In genomic region chr6:100592929-100593328, GRCh38 we compare ENCODE assay signal across 12 cellular contexts.
DNase-seq lines count a peak whose midpoint lies in the region; ATAC-seq and TF ChIP-seq lines count a peak whose summit lies in the region.
"Had no signal": no experiment of that assay in that cellular context is flagged by ENCODE, and none has a peak within 500 bp of the region (broad histone marks: within the 10 kb centered on the region; RNA-seq: fewer than 3 reads in every experiment).

No MANE protein-coding gene starts in this region.

- no peak for TF ChIP-seq RAD21 in neural cell (conservative IDR thresholded peaks at IDR 0.05)

- peaks cover 5 to 31% of the 10 kb centered on the region in 2 experiments; a peak in 2 of 3 replicates for H3K36me3 ChIP-seq in HEK293 (ENCODE audit: control insufficient read depth in 2 of 2, insufficient read depth in 1 of 2, low read length in 2 of 2)
- H3K36me3 ChIP-seq in neural cell (ENCODE audit: insufficient read depth, low read length): peaks cover 6% of the 10 kb centered on the region
- peaks cover 25% of the 10 kb centered on the region for H3K36me3 ChIP-seq in Karpas-422 (ENCODE audit: insufficient read depth, low read length)
- H3K36me3 ChIP-seq: right lobe of liver had no signal

- POLR2A ChIA-PET in HEK293 (lab: Yijun Ruan, JAX): no interaction called here

- H3K27ac ChIP-seq in HEK293 (ENCODE audit: extremely low read depth, low read depth, low read length) (no peak overlapping the region), neural cell (ENCODE audit: low read length) (no peak overlapping the region), Karpas-422 (ENCODE audit: low read length) (no peak overlapping the region)
- H3K27ac ChIP-seq: dorsolateral prefrontal cortex, right lobe of liver had no signal

- H3K79me2 ChIP-seq in neural cell (replicated peaks; ENCODE audit: insufficient read depth, low read length) (no peaks in the 10 kb centered on the region), Karpas-422 (ENCODE audit: low read length) (no peaks in the 10 kb centered on the region)

- TF ChIP-seq EP300 in neural cell (conservative IDR thresholded peaks at IDR 0.05; ENCODE audit: poor library complexity, severe bottlenecking): peak; percentile 51

- TF ChIP-seq CTCF in HEK293 (tag by site-specific recombination; IDR thresholded peaks at IDR 0.05) (no peak), neural cell (IDR thresholded peaks at IDR 0.05; ENCODE audit: poor library complexity, severe bottlenecking) (no peak)

- H3K4me2 ChIP-seq in neural cell (ENCODE audit: low read length) (peak overlapping the region; percentile 50), Karpas-422 (ENCODE audit: low read depth, low read length, poor library complexity, severe bottlenecking) (no peak overlapping the region)

- H3K9ac ChIP-seq in neural cell (ENCODE audit: low read length) (no peak overlapping the region), Karpas-422 (ENCODE audit: low read length) (no peak overlapping the region)

- no peak overlapping the region for H3K4me3 ChIP-seq in HEK293 (ENCODE audit: low read depth, low read length)
- peak overlapping the region; percentile 12 for H3K4me3 ChIP-seq in neural cell (ENCODE audit: low read length)
- H3K4me3 ChIP-seq in Karpas-422 (ENCODE audit: low read length): no peak overlapping the region
- H3K4me3 ChIP-seq: dorsolateral prefrontal cortex, right lobe of liver had no signal

- H3K9me3 ChIP-seq in HEK293 (ENCODE audit: control insufficient read depth, insufficient read depth, low read depth, low read length) (no peaks in the 10 kb centered on the region), neural cell (ENCODE audit: low read length) (no peaks in the 10 kb centered on the region), Karpas-422 (ENCODE audit: low read length) (no peaks in the 10 kb centered on the region)
- H3K9me3 ChIP-seq: right lobe of liver had no signal

- no peak for ATAC-seq in HG02642 (IDR thresholded peaks at IDR 0.05; ENCODE audit: poor library complexity, unreplicated experiment)
- ATAC-seq: Panc1, right lobe of liver had no signal

- peaks cover 11% of the 10 kb centered on the region; the same call in 1 of the 2 replicates for H3K4me1 ChIP-seq in HEK293 (ENCODE audit: control insufficient read depth, insufficient read depth, low read length)
- peaks cover 3% of the 10 kb centered on the region; the same call in 1 of the 2 replicates for H3K4me1 ChIP-seq in Karpas-422 (ENCODE audit: low read length)
- H3K4me1 ChIP-seq: right lobe of liver had no signal

- H4K20me1 ChIP-seq in neural cell (ENCODE audit: insufficient read depth) (peaks cover 4% of the 10 kb centered on the region), Karpas-422 (ENCODE audit: insufficient read depth, low read depth, low read length) (no peaks in the 10 kb centered on the region)

- no peak overlapping the region for H2AFZ ChIP-seq in neural cell (ENCODE audit: low read depth, low read length)
- H2AFZ ChIP-seq in Karpas-422 (ENCODE audit: low read length): no peak overlapping the region

- H3K9me2 ChIP-seq in neural cell (ENCODE audit: insufficient read depth, low read length) (no peaks in the 10 kb centered on the region), Karpas-422 (replicated peaks; ENCODE audit: insufficient read depth, low read length) (no peaks in the 10 kb centered on the region)

- H3K27me3 ChIP-seq in neural cell (ENCODE audit: insufficient read depth, low read depth, low read length): peaks cover 29% of the 10 kb centered on the region
- no peaks in the 10 kb centered on the region for H3K27me3 ChIP-seq in Karpas-422 (ENCODE audit: low read length)
- H3K27me3 ChIP-seq: dorsolateral prefrontal cortex, right lobe of liver had no signal

- no peaks in the 10 kb centered on the region for H3F3A ChIP-seq in neural cell (ENCODE audit: insufficient read depth, low read length, poor library complexity, severe bottlenecking)

- CTCF ChIA-PET in HEK293 (lab: Yijun Ruan, JAX): interaction anchor here (0.7 to 1.0 kb wide), 2 partner anchors 13 to 377 kb away, joined by 3 to 4 read pairs; no protein-coding TSS in a partner anchor

- peak; percentile 100 for DNase-seq in NCI-H1436 treated with DMSO at 0.1 percent for 48 hours (lab: John Stamatoyannopoulos, UW)
- DNase-seq in NCI-H748 treated with DMSO at 0.1 percent for 48 hours (lab: John Stamatoyannopoulos, UW): peak; percentile 99
- DNase-seq in Karpas-422: no peak
- no peak for DNase-seq in globus pallidus (ENCODE audit: low spot score)
- DNase-seq: activated CD4-positive, alpha-beta T cell treated with anti-CD3 and anti-CD28 coated beads, Interleukin-2, amount 50 U/mL, for 1 hour; C1 segment of cervical spinal cord; dorsolateral prefrontal cortex; right lobe of liver had no signal

TF ChIP-seq in HEK293, 187 proteins besides CTCF, POLR2A, EP300 and RAD21 (continues in another document):
- TF ChIP-seq ZNF354C (tag by site-specific recombination; IDR thresholded peaks at IDR 0.05; ENCODE audit: borderline replicate concordance, low read depth) (no peak), BCL11A (tag by site-specific recombination; IDR thresholded peaks at IDR 0.05; ENCODE audit: low read depth) (peak; percentile 90; the same call in 1 of the 2 replicates), ZNF530 (tag by site-specific recombination; IDR thresholded peaks at IDR 0.05; ENCODE audit: low read depth) (no peak), SALL2 (tag by site-specific recombination; IDR thresholded peaks at IDR 0.05; ENCODE audit: borderline replicate concordance) (no peak), ZNF837 (tag by site-specific recombination; IDR thresholded peaks at IDR 0.05) (no peak), SP3 (tag by site-specific recombination; IDR thresholded peaks at IDR 0.05) (no peak), ZNF121 (tag by site-specific recombination; IDR thresholded peaks at IDR 0.05) (peak; percentile 84), ZBTB21 (tag by site-specific recombination; IDR thresholded peaks at IDR 0.05) (peak; percentile 70), ZNF544 (tag by site-specific recombination; IDR thresholded peaks at IDR 0.05) (no peak), TCF7L2 (IDR thresholded peaks at IDR 0.05; ENCODE audit: borderline replicate concordance, low read depth, low read length) (peak; percentile 97), ZFP3 (tag by site-specific recombination; IDR thresholded peaks at IDR 0.05; ENCODE audit: low read depth) (no peak; the same call in 1 of the 2 replicates), ZNF639 (tag by site-specific recombination; IDR thresholded peaks at IDR 0.05) (peak; percentile 58; the same call in 1 of the 2 replicates), ZNF2 (tag by site-specific recombination; IDR thresholded peaks at IDR 0.05) (peak; percentile 80; the same call in 1 of the 2 replicates), ZBTB1 (tag by site-specific recombination; IDR thresholded peaks at IDR 0.05) (no peak)

TF ChIP-seq in neural cell, 6 proteins besides CTCF, POLR2A, EP300 and RAD21:
- no peak for TF ChIP-seq MXI1 (conservative IDR thresholded peaks at IDR 0.05; ENCODE audit: poor library complexity, severe bottlenecking)
- peak; percentile 90 for TF ChIP-seq POLR2AphosphoS5 (IDR thresholded peaks at IDR 0.05)
- no peak for TF ChIP-seq REST (IDR thresholded peaks at IDR 0.05; ENCODE audit: borderline replicate concordance)
TF ChIP-seq in neural cell: peak in this region for 1.

Comparison
In these comparisons a context has a peak if more than half of its experiments do, and no peak if none do; other contexts are left out.
1. DNase-seq: peak in NCI-H1436 treated with DMSO at 0.1 percent for 48 hours (single experiment) and NCI-H748 treated with DMSO at 0.1 percent for 48 hours (single experiment); none in Karpas-422 (single experiment) and globus pallidus (single experiment).